8 cellular contexts compared by ENCODE assay signal in genomic region chr3:49173116-49173791, GRCh38. TPM values are rescaled to one million over a fixed set of nuclear protein-coding genes. Genes with fewer than 3 reads are reported as not detected.
A peak's percentile ranks its signal among the peaks of the same experiment; 100 is the strongest.
DNase-seq lines count a peak whose midpoint lies in the region; ATAC-seq lines count a peak whose summit lies in the region.
"Had no signal": no experiment of that assay in that cellular context is flagged by ENCODE, and none has a peak within 500 bp of the region (broad histone marks: within the 10 kb centered on the region; RNA-seq: fewer than 3 reads in every experiment).

No MANE protein-coding gene starts in this region.

- H3K9me3 ChIP-seq in subcutaneous abdominal adipose tissue (ENCODE audit: control insufficient read depth in 5 of 5, low read length in 5 of 5): no peaks in the 10 kb centered on the region

- peaks cover 0 to 48% (median 36%) of the 10 kb centered on the region in 5 donors for H3K36me3 ChIP-seq in subcutaneous abdominal adipose tissue (ENCODE audit: control insufficient read depth in 5 of 5, insufficient read depth in 5 of 5, low read length in 5 of 5)

- H3K27ac ChIP-seq in subcutaneous abdominal adipose tissue (ENCODE audit: low read depth, low read length): peak overlapping the region; percentile 92

- H3K4me3 ChIP-seq in subcutaneous abdominal adipose tissue (ENCODE audit: low read depth in 1 of 5, low read length in 5 of 5): peak overlapping the region; percentile 64 to 90 (median 90)

- no peaks in the 10 kb centered on the region for H3K27me3 Mint-ChIP-seq in activated T-helper 1 cell treated with anti-CD3 and anti-CD28 coated beads, Interleukin-12 subunit alpha, Interleukin-12 subunit beta, Interleukin-2, Interleukin-4 antibody, amounts not matched to agents 30 ng/mL and 10 ng/mL and 1 ng/mL, durations not matched to agents 14 hours and 24 hours and 36 hours (ENCODE audit: insufficient read depth)
- H3K27me3 Mint-ChIP-seq: activated CD4-positive, alpha-beta T cell treated with anti-CD3 and anti-CD28 coated beads for 36 hours; naive thymus-derived CD8-positive, alpha-beta T cell had no signal

- no peak for ATAC-seq in GM21723 (IDR thresholded peaks at IDR 0.05; ENCODE audit: unreplicated experiment)
- ATAC-seq in HG03565 (IDR thresholded peaks at IDR 0.05; ENCODE audit: unreplicated experiment): no peak
- ATAC-seq: activated CD4-positive, alpha-beta T cell treated with anti-CD3 and anti-CD28 coated beads for 36 hours; naive thymus-derived CD8-positive, alpha-beta T cell had no signal

- no peaks in the 10 kb centered on the region for H3K36me3 Mint-ChIP-seq in activated T-helper 1 cell treated with anti-CD3 and anti-CD28 coated beads, Interleukin-12 subunit alpha, Interleukin-12 subunit beta, Interleukin-2, Interleukin-4 antibody, amounts not matched to agents 30 ng/mL and 10 ng/mL and 1 ng/mL, durations not matched to agents 14 hours and 24 hours and 36 hours (ENCODE audit: low read depth)
- H3K36me3 Mint-ChIP-seq: naive thymus-derived CD8-positive, alpha-beta T cell had no signal

- H3K27me3 ChIP-seq in subcutaneous abdominal adipose tissue (ENCODE audit: control insufficient read depth in 5 of 5, insufficient read depth in 4 of 5, low read length in 5 of 5): no peaks in the 10 kb centered on the region

- peak; percentile 42 for DNase-seq in NCI-H748 treated with DMSO at 0.1 percent for 48 hours (lab: John Stamatoyannopoulos, UW)
- peak; percentile 82 for DNase-seq in cardiac septum (ENCODE audit: low spot score)
- no peak for DNase-seq in activated T-helper 1 cell treated with anti-CD3 and anti-CD28 coated beads, Interleukin-12 subunit alpha, Interleukin-12 subunit beta, Interleukin-2, Interleukin-4 antibody, amounts not matched to agents 30 ng/mL and 10 ng/mL and 1 ng/mL, durations not matched to agents 14 hours and 24 hours and 36 hours (ENCODE audit: low spot score)
- DNase-seq: activated CD4-positive, alpha-beta T cell treated with anti-CD3 and anti-CD28 coated beads for 36 hours had no signal

- intact Hi-C loops in cardiac septum (cut with DNase I): loop anchor here (2.0 kb wide), 2 partner anchors 26 to 40 kb away; partner anchors contain the start of gene LAMB2
- intact Hi-C loops in activated T-helper 1 cell treated with anti-CD3 and anti-CD28 coated beads, Interleukin-12 subunit alpha, Interleukin-12 subunit beta, Interleukin-2, Interleukin-4 antibody, amounts not matched to agents 30 ng/mL and 10 ng/mL and 1 ng/mL, durations not matched to agents 14 hours and 24 hours and 36 hours (cut with micrococcal nuclease): no loop called here

- no peak overlapping the region for H3K27ac Mint-ChIP-seq in activated T-helper 1 cell treated with anti-CD3 and anti-CD28 coated beads, Interleukin-12 subunit alpha, Interleukin-12 subunit beta, Interleukin-2, Interleukin-4 antibody, amounts not matched to agents 30 ng/mL and 10 ng/mL and 1 ng/mL, durations not matched to agents 14 hours and 24 hours and 36 hours
- H3K27ac Mint-ChIP-seq: activated CD4-positive, alpha-beta T cell treated with anti-CD3 and anti-CD28 coated beads for 36 hours had no signal

- H3K4me1 Mint-ChIP-seq in activated T-helper 1 cell treated with anti-CD3 and anti-CD28 coated beads, Interleukin-12 subunit alpha, Interleukin-12 subunit beta, Interleukin-2, Interleukin-4 antibody, amounts not matched to agents 30 ng/mL and 10 ng/mL and 1 ng/mL, durations not matched to agents 14 hours and 24 hours and 36 hours (ENCODE audit: low read depth): peaks cover 6% of the 10 kb centered on the region

- H3K4me3 Mint-ChIP-seq in activated T-helper 1 cell treated with anti-CD3 and anti-CD28 coated beads, Interleukin-12 subunit alpha, Interleukin-12 subunit beta, Interleukin-2, Interleukin-4 antibody, amounts not matched to agents 30 ng/mL and 10 ng/mL and 1 ng/mL, durations not matched to agents 14 hours and 24 hours and 36 hours: no peak overlapping the region
- H3K4me3 Mint-ChIP-seq: activated CD4-positive, alpha-beta T cell treated with anti-CD3 and anti-CD28 coated beads for 36 hours had no signal

- H3K9ac ChIP-seq in subcutaneous abdominal adipose tissue (ENCODE audit: low read length in 5 of 5): peak overlapping the region; percentile 91 to 95 (median 94)

- H3K9me3 Mint-ChIP-seq in activated T-helper 1 cell treated with anti-CD3 and anti-CD28 coated beads, Interleukin-12 subunit alpha, Interleukin-12 subunit beta, Interleukin-2, Interleukin-4 antibody, amounts not matched to agents 30 ng/mL and 10 ng/mL and 1 ng/mL, durations not matched to agents 14 hours and 24 hours and 36 hours: no peaks in the 10 kb centered on the region
- H3K9me3 Mint-ChIP-seq: naive thymus-derived CD8-positive, alpha-beta T cell had no signal

- peaks cover 19 to 74% (median 66%) of the 10 kb centered on the region in 5 donors for H3K4me1 ChIP-seq in subcutaneous abdominal adipose tissue (ENCODE audit: control insufficient read depth in 5 of 5, insufficient read depth in 5 of 5, low read length in 5 of 5)

RNA-seq across cellular contexts. Expression of gene KLHDC8B, which starts 1.9 kb away (rescaled TPM):
- total RNA-seq in cardiac septum: 132 TPM
- 2.6 and 2.9 TPM in 2 replicates for total RNA-seq in activated T-helper 1 cell treated with anti-CD3 and anti-CD28 coated beads, Interleukin-12 subunit alpha, Interleukin-12 subunit beta, Interleukin-2, Interleukin-4 antibody, amounts not matched to agents 30 ng/mL and 10 ng/mL and 1 ng/mL, durations not matched to agents 14 hours and 24 hours and 36 hours

RNA-seq across cellular contexts. Expression of gene CCDC71, which starts 7.1 kb away (rescaled TPM):
- total RNA-seq in cardiac septum: 11.4 TPM
- 27.6 and 29.1 TPM in 2 replicates for total RNA-seq in activated T-helper 1 cell treated with anti-CD3 and anti-CD28 coated beads, Interleukin-12 subunit alpha, Interleukin-12 subunit beta, Interleukin-2, Interleukin-4 antibody, amounts not matched to agents 30 ng/mL and 10 ng/mL and 1 ng/mL, durations not matched to agents 14 hours and 24 hours and 36 hours

RNA-seq across cellular contexts. Expression of gene LAMB2, which starts 40.4 kb away (rescaled TPM):
- total RNA-seq in cardiac septum: 788 TPM
- not detected in 2 replicates for total RNA-seq in activated T-helper 1 cell treated with anti-CD3 and anti-CD28 coated beads, Interleukin-12 subunit alpha, Interleukin-12 subunit beta, Interleukin-2, Interleukin-4 antibody, amounts not matched to agents 30 ng/mL and 10 ng/mL and 1 ng/mL, durations not matched to agents 14 hours and 24 hours and 36 hours

RNA-seq across cellular contexts. Expression of gene USP19, which starts 52.6 kb away (rescaled TPM):
- total RNA-seq in cardiac septum: 58.5 TPM
- 57.7 and 59.7 TPM in 2 replicates for total RNA-seq in activated T-helper 1 cell treated with anti-CD3 and anti-CD28 coated beads, Interleukin-12 subunit alpha, Interleukin-12 subunit beta, Interleukin-2, Interleukin-4 antibody, amounts not matched to agents 30 ng/mL and 10 ng/mL and 1 ng/mL, durations not matched to agents 14 hours and 24 hours and 36 hours

Comparison
In these comparisons a context has a peak if more than half of its experiments do, and no peak if none do; other contexts are left out.
1. RNA of gene KLHDC8B, which starts 1.9 kb away (total RNA-seq): 132 TPM in cardiac septum (single experiment); 2.6 to 2.9 TPM in activated T-helper 1 cell treated with anti-CD3 and anti-CD28 coated beads, Interleukin-12 subunit alpha, Interleukin-12 subunit beta, Interleukin-2, Interleukin-4 antibody, amounts not matched to agents 30 ng/mL and 10 ng/mL and 1 ng/mL, durations not matched to agents 14 hours and 24 hours and 36 hours; every median in the first group is over 10 times any median in the second.
2. RNA of gene LAMB2, which starts 40.4 kb away (total RNA-seq): 788 TPM in cardiac septum (single experiment); not detected in activated T-helper 1 cell treated with anti-CD3 and anti-CD28 coated beads, Interleukin-12 subunit alpha, Interleukin-12 subunit beta, Interleukin-2, Interleukin-4 antibody, amounts not matched to agents 30 ng/mL and 10 ng/mL and 1 ng/mL, durations not matched to agents 14 hours and 24 hours and 36 hours; every median in the first group is over 100 times any median in the second.